ENCODE assay signal across 14 cellular contexts in the genomic region with DNA sequence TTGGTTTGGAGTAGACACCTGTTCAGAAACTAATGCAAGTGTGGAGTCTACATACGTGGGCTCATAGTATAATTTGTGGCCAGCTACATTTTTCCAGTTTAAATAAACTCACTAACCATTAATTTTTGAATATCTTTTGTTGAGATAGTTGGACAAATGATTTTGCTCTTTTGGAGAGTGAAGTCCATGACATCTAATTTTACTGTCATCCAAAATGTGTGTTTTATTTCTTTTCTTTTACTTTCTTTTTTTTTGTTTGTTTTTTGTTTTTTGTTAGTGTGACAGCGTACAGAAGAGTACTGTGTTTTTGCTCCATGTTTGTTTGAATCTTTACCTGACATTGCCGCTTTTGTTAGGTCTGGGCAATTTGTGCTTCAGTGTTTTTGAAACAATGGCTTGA. TPM values are rescaled to one million over a fixed set of nuclear protein-coding genes. Genes with fewer than 3 reads are reported as not detected.
DNase-seq lines count a peak whose midpoint lies in the region; ATAC-seq, FAIRE-seq and TF ChIP-seq lines count a peak whose summit lies in the region.
"Had no signal": no experiment of that assay in that cellular context is flagged by ENCODE, and none has a peak within 500 bp of the region (broad histone marks: within the 10 kb centered on the region; RNA-seq: fewer than 3 reads in every experiment).

No MANE protein-coding gene starts in this region.

- DNase-seq in HepG2 (ENCODE audit: low spot score): no peak
- no peak for DNase-seq in right lobe of liver
- DNase-seq in T-helper 17 cell: no peak
- DNase-seq in hepatocyte (ENCODE audit: low spot score): no peak
- no peak for DNase-seq in HCEC 1CT
- DNase-seq in brain microvascular endothelial cell: no peak
- DNase-seq: aorta; GOT3; kidney; occipital lobe; SJCRH30; stimulated activated CD4-positive, alpha-beta T cell treated with anti-CD3 and anti-CD28 coated beads, Interleukin-2, amount 100 ng/mL, for 24 hours had no signal

- H3K9ac ChIP-seq in HepG2 (ENCODE audit: insufficient read depth, low read depth, low read length) (peak overlapping the region; percentile 97; the same call in 1 of the 2 replicates), subcutaneous abdominal adipose tissue (ENCODE audit: low read length in 5 of 5) (peak overlapping the region in 3 of 5 donors; percentile 31 to 48 (median 44))

- TF ChIP-seq RAD21 in HepG2 (CRISPR knock-in tag; IDR thresholded peaks at IDR 0.05): no peak

- peaks cover 5% of the 10 kb centered on the region for H3K36me3 Mint-ChIP-seq in T-helper 17 cell (ENCODE audit: low read depth)

- peak overlapping the region; percentile 96 for H3K4me2 ChIP-seq in HepG2 (ENCODE audit: low read depth, low read length)
- H3K4me2 ChIP-seq in hepatocyte: peak overlapping the region; percentile 86

- H3K4me1 Mint-ChIP-seq in T-helper 17 cell: peaks cover 56% of the 10 kb centered on the region

- BruUV-seq in HepG2 (replicated peaks; lab: Mats Ljungman, UMichigan): no TSS peak

- ATAC-seq in HepG2: no peak
- no peak for ATAC-seq in right lobe of liver
- no peak for ATAC-seq in T-helper 17 cell
- no peak for ATAC-seq in HG02884 (IDR thresholded peaks at IDR 0.05; ENCODE audit: unreplicated experiment)

- H3K27ac ChIP-seq in HepG2 (ENCODE audit: extremely low read length, insufficient read depth, low read length) (peak overlapping the region; percentile 9), right lobe of liver (no peak overlapping the region), hepatocyte (no peak overlapping the region), subcutaneous abdominal adipose tissue (ENCODE audit: low read depth, low read length) (no peak overlapping the region), brain microvascular endothelial cell (no peak overlapping the region)
- H3K27ac ChIP-seq: SJCRH30 had no signal

- in situ Hi-C loops in HepG2 (cut with HindIII; ENCODE audit: extremely low pct_ligation_motif_present, low pct_unique_long_range_greater_than_20kb) (no loop called here), brain microvascular endothelial cell (cut with HindIII; ENCODE audit: low pct_ligation_motif_present, low sequenced_read_pairs) (no loop called here)

- POLR2A ChIA-PET in HepG2 (lab: Yijun Ruan, JAX): no interaction called here

- H3K4me1 ChIP-seq in HepG2 (ENCODE audit: insufficient read depth, low read length): peaks cover 86% of the 10 kb centered on the region
- H3K4me1 ChIP-seq in right lobe of liver: peaks cover 0 to 74% (median 19%) of the 10 kb centered on the region in 4 donors
- H3K4me1 ChIP-seq in hepatocyte (ENCODE audit: insufficient read depth): peaks cover 56% of the 10 kb centered on the region
- peaks cover 10 to 83% (median 61%) of the 10 kb centered on the region in 5 donors for H3K4me1 ChIP-seq in subcutaneous abdominal adipose tissue (ENCODE audit: control insufficient read depth in 5 of 5, insufficient read depth in 5 of 5, low read length in 5 of 5)

- H3K27me3 Mint-ChIP-seq in T-helper 17 cell: no peaks in the 10 kb centered on the region

- peaks cover 98% of the 10 kb centered on the region for H3K79me2 ChIP-seq in HepG2 (ENCODE audit: insufficient read depth, low read length)
- peaks cover 94% of the 10 kb centered on the region for H3K79me2 ChIP-seq in hepatocyte

- H3K9me2 ChIP-seq in hepatocyte (replicated peaks; ENCODE audit: insufficient read depth): no peaks in the 10 kb centered on the region

- no peaks in the 10 kb centered on the region for H3K27me3 ChIP-seq in HepG2 (ENCODE audit: control insufficient read depth in 1 of 2, insufficient read depth in 2 of 2, low read length in 2 of 2)
- no peaks in the 10 kb centered on the region for H3K27me3 ChIP-seq in right lobe of liver
- no peaks in the 10 kb centered on the region for H3K27me3 ChIP-seq in hepatocyte
- H3K27me3 ChIP-seq in subcutaneous abdominal adipose tissue (ENCODE audit: control insufficient read depth in 5 of 5, insufficient read depth in 4 of 5, low read length in 5 of 5): no peaks in the 10 kb centered on the region
- H3K27me3 ChIP-seq in brain microvascular endothelial cell (replicated peaks): no peaks in the 10 kb centered on the region
- H3K27me3 ChIP-seq: SJCRH30 had no signal

- H4K20me1 ChIP-seq in HepG2 (ENCODE audit: insufficient read depth, low read length) (peaks cover 64% of the 10 kb centered on the region), hepatocyte (ENCODE audit: insufficient read depth, poor library complexity, severe bottlenecking) (peaks cover 52% of the 10 kb centered on the region)

- no peak overlapping the region for H3K27ac Mint-ChIP-seq in T-helper 17 cell

- H3K36me3 ChIP-seq in HepG2 (replicated peaks in 1 of 2; ENCODE audit: control insufficient read depth in 1 of 2, insufficient read depth in 2 of 2, low read length in 2 of 2) (peaks cover 6 to 35% of the 10 kb centered on the region in 2 experiments; a peak in 4 of 5 replicates), right lobe of liver (peaks cover 0 to 14% (median 3%) of the 10 kb centered on the region in 4 donors), hepatocyte (replicated peaks; ENCODE audit: insufficient read depth, low read depth) (no peaks in the 10 kb centered on the region), subcutaneous abdominal adipose tissue (ENCODE audit: control insufficient read depth in 5 of 5, insufficient read depth in 5 of 5, low read length in 5 of 5) (peaks cover 6 to 39% (median 32%) of the 10 kb centered on the region in 5 donors), brain microvascular endothelial cell (replicated peaks) (peaks cover 28% of the 10 kb centered on the region)

- peak overlapping the region; percentile 9 for H3K4me3 Mint-ChIP-seq in T-helper 17 cell

- FAIRE-seq in HepG2 (lab: Jason Lieb, UNC): no peak
- FAIRE-seq: kidney had no signal

- no peak overlapping the region for H2AFZ ChIP-seq in HepG2 (ENCODE audit: low read length)
- H2AFZ ChIP-seq in hepatocyte: no peak overlapping the region

- TF ChIP-seq POLR2A in HepG2 (IDR thresholded peaks at IDR 0.05; ENCODE audit: insufficient read depth in 1 of 2, low read depth in 2 of 2, low read length in 2 of 2): no peak
- no peak for TF ChIP-seq POLR2A in right lobe of liver (IDR thresholded peaks at IDR 0.05)

- CTCF ChIA-PET in HepG2 (lab: Yijun Ruan, JAX; ENCODE audit: low intra/inter-chr PET ratio, low total read pairs): no interaction called here

- TF ChIP-seq EP300 in HepG2 (IDR thresholded peaks at IDR 0.05; ENCODE audit: low read depth in 2 of 2, low read length in 2 of 2) (no peak), HepG2 (CRISPR knock-in tag; IDR thresholded peaks at IDR 0.05; ENCODE audit: borderline replicate concordance) (no peak)

- H3K4me3 ChIP-seq in HepG2 (replicated peaks in 1 of 3; ENCODE audit: insufficient read depth in 1 of 3, low read depth in 2 of 3, low read length in 3 of 3): peak overlapping the region; percentile 35 to 91 (median 81); a peak in 5 of 6 replicates
- H3K4me3 ChIP-seq in right lobe of liver: no peak overlapping the region
- H3K4me3 ChIP-seq in hepatocyte: no peak overlapping the region
- peak overlapping the region in 1 of 5 donors; percentile 13 for H3K4me3 ChIP-seq in subcutaneous abdominal adipose tissue (ENCODE audit: low read depth in 1 of 5, low read length in 5 of 5)
- no peak overlapping the region for H3K4me3 ChIP-seq in brain microvascular endothelial cell (ENCODE audit: low read depth, low read length)
- H3K4me3 ChIP-seq: SJCRH30 had no signal

- intact Hi-C loops in HepG2 (cut with micrococcal nuclease; ENCODE audit: unreplicated experiment) (no loop called here), right lobe of liver (cut with DNase I) (loop anchor here in 1 of 2 donors (10.0 kb wide), 1 partner anchor 51 kb away; a partner anchor contains a TSS)

- WGBS in HepG2 (ENCODE audit: low lambda C conversion rate): 54% methylated on average over 3 of the region's 3 CpGs
- 64% methylated on average over 3 of the region's 3 CpGs for WGBS in right lobe of liver (ENCODE audit: insufficient coverage, low coverage, low lambda C conversion rate, missing lambda C conversion rate)
- 76% methylated on average over 3 of the region's 3 CpGs for WGBS in hepatocyte (ENCODE audit: low lambda C conversion rate, missing lambda C conversion rate)

- TF ChIP-seq CTCF in HepG2 (CRISPR knock-in tag; IDR thresholded peaks at IDR 0.05): no peak
- TF ChIP-seq CTCF in right lobe of liver (IDR thresholded peaks at IDR 0.05): no peak
- TF ChIP-seq CTCF in hepatocyte (IDR thresholded peaks at IDR 0.05; ENCODE audit: poor library complexity): no peak
- TF ChIP-seq CTCF in brain microvascular endothelial cell (IDR thresholded peaks at IDR 0.05; ENCODE audit: low read depth, low read length, missing control alignments): no peak

- H3K9me3 ChIP-seq in HepG2 (ENCODE audit: low read length): no peaks in the 10 kb centered on the region
- no peaks in the 10 kb centered on the region for H3K9me3 ChIP-seq in right lobe of liver
- H3K9me3 ChIP-seq in T-helper 17 cell (ENCODE audit: control insufficient read depth, low read length, poor library complexity, severe bottlenecking): no peaks in the 10 kb centered on the region
- H3K9me3 ChIP-seq in hepatocyte (ENCODE audit: low read depth): no peaks in the 10 kb centered on the region
- H3K9me3 ChIP-seq in subcutaneous abdominal adipose tissue (ENCODE audit: control insufficient read depth in 5 of 5, low read length in 5 of 5): no peaks in the 10 kb centered on the region
- H3K9me3 ChIP-seq: SJCRH30 had no signal

RNA-seq across cellular contexts. Expression of a gene that starts 5.0 kb away (rescaled TPM):
- 35.2 and 36.4 TPM in 2 replicates for total RNA-seq in HepG2 (2016; rRNA removed; fragmentation: Illumina TruSeq; extraction: Trizol)
- 2.1 and 2.5 TPM in 2 replicates for total RNA-seq in HepG2 (2016; cell fraction: cytosol; rRNA removed; fragmentation: Illumina TruSeq; extraction: Trizol; ENCODE audit: low read depth)
- 31.0 and 35.2 TPM in 2 replicates for total RNA-seq in HepG2 (2016; cell fraction: insoluble cytoplasmic fraction; rRNA removed; fragmentation: Illumina TruSeq; extraction: Trizol)
- total RNA-seq in HepG2 (2016; cell fraction: membrane; rRNA removed; fragmentation: Illumina TruSeq; extraction: Trizol): 7.5 and 9.4 TPM in 2 replicates
- total RNA-seq in HepG2 (2016; cell fraction: nucleus; rRNA removed; fragmentation: Illumina TruSeq; extraction: Trizol): 64.6 and 75.1 TPM in 2 replicates
- 12.1 and 13.5 TPM in 2 replicates for polyA plus RNA-seq in HepG2 (2011; rRNA removed)
- 8.3 and 10.1 TPM in 2 replicates for polyA plus RNA-seq in HepG2 (2011; cell fraction: cytosol; rRNA removed)
- polyA plus RNA-seq in HepG2 (2011; cell fraction: nucleus; rRNA removed): 23.5 and 29.1 TPM in 2 replicates
- polyA plus RNA-seq in HepG2 (2012): 4.6 and 5.4 TPM in 2 replicates
- 0.16 and 0.34 TPM in 2 replicates for polyA plus RNA-seq in HepG2 (2016; cell fraction: cytosol; fragmentation: Illumina TruSeq; extraction: Trizol; ENCODE audit: low read depth)
- polyA plus RNA-seq in HepG2 (2016; cell fraction: insoluble cytoplasmic fraction; fragmentation: Illumina TruSeq; extraction: Trizol; ENCODE audit: low read depth): 9.6 TPM in 2 replicates
- polyA plus RNA-seq in HepG2 (2016; cell fraction: membrane; fragmentation: Illumina TruSeq; extraction: Trizol; ENCODE audit: low read depth): 1.00 and 1.3 TPM in 2 replicates
- 12.8 and 15.7 TPM in 2 replicates for polyA plus RNA-seq in HepG2 (2016; cell fraction: nucleus; fragmentation: Illumina TruSeq; extraction: Trizol; ENCODE audit: insufficient read depth, low read depth)
- polyA minus RNA-seq in HepG2 (2011; rRNA and poly(A)+ RNA removed; ENCODE audit: low replicate concordance): 97.0 and 222 TPM in 2 replicates
- polyA minus RNA-seq in HepG2 (2011; cell fraction: cytosol; rRNA and poly(A)+ RNA removed): 20.9 and 22.2 TPM in 2 replicates
- 154 and 171 TPM in 2 replicates for polyA minus RNA-seq in HepG2 (2011; cell fraction: nucleus; rRNA and poly(A)+ RNA removed)
- 10 to 100 TPM in 5 of 6 experiments, 1 to 10 TPM in 1; 8.9 to 15.1 (median 12.2) TPM for total RNA-seq in right lobe of liver
- total RNA-seq in T-helper 17 cell: 10 to 100 TPM; 40.5 to 45.2 TPM
- 31.3 and 36.8 TPM in 2 replicates for total RNA-seq in hepatocyte
- polyA plus RNA-seq in hepatocyte: 7.0 and 7.9 TPM in 2 replicates

RNA-seq across cellular contexts. Expression of a gene that starts 46.7 kb away (rescaled TPM):
- 0.60 and 1.1 TPM in 2 replicates for total RNA-seq in HepG2 (2016; rRNA removed; fragmentation: Illumina TruSeq; extraction: Trizol)
- total RNA-seq in HepG2 (2016; cell fraction: cytosol; rRNA removed; fragmentation: Illumina TruSeq; extraction: Trizol; ENCODE audit: low read depth): 0.20 and 0.26 TPM in 2 replicates
- total RNA-seq in HepG2 (2016; cell fraction: insoluble cytoplasmic fraction; rRNA removed; fragmentation: Illumina TruSeq; extraction: Trizol): 0.49 and 0.63 TPM in 2 replicates
- total RNA-seq in HepG2 (2016; cell fraction: membrane; rRNA removed; fragmentation: Illumina TruSeq; extraction: Trizol): 0.68 and 0.83 TPM in 2 replicates
- 0.72 and 1.0 TPM in 2 replicates for total RNA-seq in HepG2 (2016; cell fraction: nucleus; rRNA removed; fragmentation: Illumina TruSeq; extraction: Trizol)
- polyA plus RNA-seq in HepG2 (2011; rRNA removed): 1.5 and 1.6 TPM in 2 replicates
- 0.63 and 1.4 TPM in 2 replicates for polyA plus RNA-seq in HepG2 (2011; cell fraction: cytosol; rRNA removed)
- polyA plus RNA-seq in HepG2 (2011; cell fraction: nucleus; rRNA removed): 0.55 and 0.80 TPM in 2 replicates
- polyA plus RNA-seq in HepG2 (2012): 0.76 and 1.2 TPM in 2 replicates
- 0.19 and 0.45 TPM in 2 replicates for polyA plus RNA-seq in HepG2 (2016; cell fraction: cytosol; fragmentation: Illumina TruSeq; extraction: Trizol; ENCODE audit: low read depth)
- polyA plus RNA-seq in HepG2 (2016; cell fraction: insoluble cytoplasmic fraction; fragmentation: Illumina TruSeq; extraction: Trizol; ENCODE audit: low read depth): 0.30 and 0.36 TPM in 2 replicates
- polyA plus RNA-seq in HepG2 (2016; cell fraction: membrane; fragmentation: Illumina TruSeq; extraction: Trizol; ENCODE audit: low read depth): 0.24 and 0.27 TPM in 2 replicates
- polyA plus RNA-seq in HepG2 (2016; cell fraction: nucleus; fragmentation: Illumina TruSeq; extraction: Trizol; ENCODE audit: insufficient read depth, low read depth): 0.74 and 0.92 TPM in 2 replicates
- 0.54 and 2.2 TPM in 2 replicates for polyA minus RNA-seq in HepG2 (2011; rRNA and poly(A)+ RNA removed; ENCODE audit: low replicate concordance)
- 1.6 and 1.7 TPM in 2 replicates for polyA minus RNA-seq in HepG2 (2011; cell fraction: cytosol; rRNA and poly(A)+ RNA removed)
- polyA minus RNA-seq in HepG2 (2011; cell fraction: nucleus; rRNA and poly(A)+ RNA removed): 0.77 and 0.99 TPM in 2 replicates
- total RNA-seq in right lobe of liver: 1 to 10 TPM in 5 of 6 experiments, under 1 TPM in 1; 0.49 to 4.0 (median 3.4) TPM
- total RNA-seq in T-helper 17 cell: under 1 TPM; 0.20 to 0.29 TPM
- total RNA-seq in hepatocyte: 16.2 and 16.4 TPM in 2 replicates
- polyA plus RNA-seq in hepatocyte: 8.3 and 10.7 TPM in 2 replicates

Comparison
In these comparisons a context has a peak if more than half of its experiments do, and no peak if none do; other contexts are left out.
1. H3K4me3 ChIP-seq: peak in HepG2 (3 of 3); none in right lobe of liver (0 of 3), hepatocyte (single experiment) and brain microvascular endothelial cell (single experiment).